8 cellular contexts compared by ENCODE assay signal in genomic region chr3:107239703-107240102, GRCh38.
DNase-seq lines count a peak whose midpoint lies in the region; ATAC-seq and TF ChIP-seq lines count a peak whose summit lies in the region.

No MANE protein-coding gene starts in this region.

- peaks cover 42% of the 10 kb centered on the region for H3K79me2 ChIP-seq in SK-N-SH (ENCODE audit: insufficient read depth)

- H3K4me3 ChIP-seq in SK-N-SH (ENCODE audit: low read depth in 2 of 2, low read length in 1 of 2) (peak overlapping the region; percentile 94 to 99; a peak in 3 of 4 replicates), iPS-18a (ENCODE audit: low read length) (peak overlapping the region; percentile 78)

- H3K27me3 Mint-ChIP-seq in activated CD8-positive, alpha-beta T cell treated with anti-CD3 and anti-CD28 coated beads, Interleukin-2, amount 10 ng/mL, durations not matched to agents 7 days and 5 days (ENCODE audit: low read depth), result peaks cover 4% of the 10 kb centered on the region
- peaks cover 9% of the 10 kb centered on the region for H3K27me3 Mint-ChIP-seq in stimulated activated memory B cell treated with anti-CD40 and anti-IgM and Interleukin-4, amounts not matched to agents 10 μg/mL and 1 μg/mL and 100 μg/mL, for 72 hours

- peaks cover 9% of the 10 kb centered on the region for H3F3A ChIP-seq in SK-N-SH (replicated peaks; ENCODE audit: insufficient read depth)

- H3K27ac ChIP-seq in SK-N-SH (ENCODE audit: low read depth in 2 of 2, low read length in 1 of 2), result no peak overlapping the region
- no peak overlapping the region for H3K27ac ChIP-seq in iPS-18a (ENCODE audit: low read length)

- POLR2A ChIA-PET in SK-N-SH (lab: Yijun Ruan, JAX), result no interaction called here
- POLR2A ChIA-PET in activated CD8-positive, alpha-beta T cell treated with anti-CD3 and anti-CD28 coated beads, Interleukin-2, amount 10 ng/mL, durations not matched to agents 7 days and 5 days (lab: Charles Lee), result no interaction called here

- H3K9me2 ChIP-seq in SK-N-SH, result no peaks in the 10 kb centered on the region

- H3K27me3 ChIP-seq in SK-N-SH (ENCODE audit: insufficient read depth) (no peaks in the 10 kb centered on the region), iPS-18a (ENCODE audit: control insufficient read depth, insufficient read depth, low read length) (peaks cover 22% of the 10 kb centered on the region)

- peak overlapping the region; percentile 93 for H2AFZ ChIP-seq in SK-N-SH (ENCODE audit: low read depth)

- ATAC-seq in SK-N-SH treated with all-trans-retinoic acid at 6 μM for 48 hours (no peak), GM18517 (IDR thresholded peaks at IDR 0.05; ENCODE audit: unreplicated experiment) (no peak), HG03196 (IDR thresholded peaks at IDR 0.05; ENCODE audit: unreplicated experiment) (no peak)
- no peak for ATAC-seq in activated CD8-positive, alpha-beta T cell treated with anti-CD3 and anti-CD28 coated beads, Interleukin-2, amount 10 ng/mL, durations not matched to agents 7 days and 5 days
- no peak for ATAC-seq in stimulated activated memory B cell treated with anti-CD40 and anti-IgM and Interleukin-4, amounts not matched to agents 10 μg/mL and 1 μg/mL and 100 μg/mL, for 72 hours

- WGBS in SK-N-SH (ENCODE audit: low lambda C conversion rate), result 74% methylated on average over 4 of the region's 4 CpGs

- H3K9me3 Mint-ChIP-seq in activated CD8-positive, alpha-beta T cell treated with anti-CD3 and anti-CD28 coated beads, Interleukin-2, amount 10 ng/mL, durations not matched to agents 7 days and 5 days (ENCODE audit: insufficient read depth), result no peaks in the 10 kb centered on the region
- H3K9me3 Mint-ChIP-seq in stimulated activated memory B cell treated with anti-CD40 and anti-IgM and Interleukin-4, amounts not matched to agents 10 μg/mL and 1 μg/mL and 100 μg/mL, for 72 hours, result no peaks in the 10 kb centered on the region

- no peak for DNase-seq in SK-N-SH
- no peak for DNase-seq in activated CD8-positive, alpha-beta T cell treated with anti-CD3 and anti-CD28 coated beads, Interleukin-2, amount 10 ng/mL, durations not matched to agents 7 days and 5 days
- DNase-seq in HPDE6-E6E7 (ENCODE audit: extremely low spot score), result no peak

- TF ChIP-seq RAD21 in SK-N-SH (IDR thresholded peaks at IDR 0.05; ENCODE audit: low read length), result no peak

- no peaks in the 10 kb centered on the region for H4K20me1 ChIP-seq in SK-N-SH (ENCODE audit: insufficient read depth)

- no peak overlapping the region for H3K27ac Mint-ChIP-seq in activated CD8-positive, alpha-beta T cell treated with anti-CD3 and anti-CD28 coated beads, Interleukin-2, amount 10 ng/mL, durations not matched to agents 7 days and 5 days
- H3K27ac Mint-ChIP-seq in stimulated activated memory B cell treated with anti-CD40 and anti-IgM and Interleukin-4, amounts not matched to agents 10 μg/mL and 1 μg/mL and 100 μg/mL, for 72 hours, result no peak overlapping the region

- H3K9me3 ChIP-seq in SK-N-SH (no peaks in the 10 kb centered on the region), iPS-18a (ENCODE audit: control insufficient read depth, low read depth, low read length) (no peaks in the 10 kb centered on the region)

- CTCF ChIA-PET in SK-N-SH (lab: Yijun Ruan, JAX), result interaction anchor here (0.9 to 1.2 kb wide), 3 partner anchors 122 to 190 kb away, joined by 3 to 4 read pairs (median 3); no protein-coding TSS in a partner anchor
- CTCF ChIA-PET in activated CD8-positive, alpha-beta T cell treated with anti-CD3 and anti-CD28 coated beads, Interleukin-2, amount 10 ng/mL, durations not matched to agents 7 days and 5 days (lab: Charles Lee), result interaction anchor here (1.3 kb wide), 2 partner anchors 32 to 304 kb away, joined by 3 to 7 read pairs; no protein-coding TSS in a partner anchor

- TF ChIP-seq EP300 in SK-N-SH (IDR thresholded peaks at IDR 0.05; ENCODE audit: borderline replicate concordance in 1 of 2, low read depth in 1 of 2, low read length in 1 of 2), result no peak

- H3K36me3 Mint-ChIP-seq in activated CD8-positive, alpha-beta T cell treated with anti-CD3 and anti-CD28 coated beads, Interleukin-2, amount 10 ng/mL, durations not matched to agents 7 days and 5 days (ENCODE audit: low read depth), result no peaks in the 10 kb centered on the region
- H3K36me3 Mint-ChIP-seq in stimulated activated memory B cell treated with anti-CD40 and anti-IgM and Interleukin-4, amounts not matched to agents 10 μg/mL and 1 μg/mL and 100 μg/mL, for 72 hours, result no peaks in the 10 kb centered on the region

- H3K36me3 ChIP-seq in SK-N-SH (replicated peaks in 1 of 2; ENCODE audit: control insufficient read depth in 1 of 2, insufficient read depth in 2 of 2, low read length in 1 of 2) (peaks cover 0 to 3% of the 10 kb centered on the region in 2 experiments), iPS-18a (ENCODE audit: control insufficient read depth, low read depth, low read length) (no peaks in the 10 kb centered on the region)

- TF ChIP-seq CTCF in SK-N-SH (IDR thresholded peaks at IDR 0.05), result no peak

- peak overlapping the region; percentile 79; the same call in 1 of the 2 replicates for H3K9ac ChIP-seq in SK-N-SH
- no peak overlapping the region for H3K9ac ChIP-seq in iPS-18a (ENCODE audit: low read length)

- peaks cover 24% of the 10 kb centered on the region for H3K4me1 Mint-ChIP-seq in activated CD8-positive, alpha-beta T cell treated with anti-CD3 and anti-CD28 coated beads, Interleukin-2, amount 10 ng/mL, durations not matched to agents 7 days and 5 days (ENCODE audit: low read depth)
- H3K4me1 Mint-ChIP-seq in stimulated activated memory B cell treated with anti-CD40 and anti-IgM and Interleukin-4, amounts not matched to agents 10 μg/mL and 1 μg/mL and 100 μg/mL, for 72 hours, result peaks cover 27% of the 10 kb centered on the region

- peak overlapping the region; percentile 90 for H3K4me2 ChIP-seq in SK-N-SH

- H3K4me1 ChIP-seq in SK-N-SH (ENCODE audit: control insufficient read depth in 1 of 2, insufficient read depth in 2 of 2, low read depth in 1 of 2, low read length in 1 of 2), result peaks cover 0 to 10% of the 10 kb centered on the region in 2 experiments; a peak in 2 of 4 replicates
- H3K4me1 ChIP-seq in iPS-18a (ENCODE audit: control insufficient read depth, low read depth, low read length), result no peaks in the 10 kb centered on the region

- peak overlapping the region; percentile 39 for H3K4me3 Mint-ChIP-seq in activated CD8-positive, alpha-beta T cell treated with anti-CD3 and anti-CD28 coated beads, Interleukin-2, amount 10 ng/mL, durations not matched to agents 7 days and 5 days
- peak overlapping the region; percentile 35 for H3K4me3 Mint-ChIP-seq in stimulated activated memory B cell treated with anti-CD40 and anti-IgM and Interleukin-4, amounts not matched to agents 10 μg/mL and 1 μg/mL and 100 μg/mL, for 72 hours

TF ChIP-seq in SK-N-SH, 30 proteins besides CTCF, POLR2A, EP300 and RAD21 (continues in another document):
- TF ChIP-seq NFIC (IDR thresholded peaks at IDR 0.05; ENCODE audit: borderline replicate concordance) (no peak), FOXM1 (IDR thresholded peaks at IDR 0.05; ENCODE audit: low read depth) (no peak), USF1 (IDR thresholded peaks at IDR 0.05; ENCODE audit: borderline replicate concordance, low read depth) (no peak), JUND (IDR thresholded peaks at IDR 0.05) (no peak), RCOR1 (IDR thresholded peaks at IDR 0.05; ENCODE audit: low read length) (no peak)

TF ChIP-seq in SK-N-SH treated with all-trans-retinoic acid at 6 μM for 48 hours, 23 proteins besides CTCF, POLR2A, EP300 and RAD21:
- no peak for TF ChIP-seq TOX (CRISPR knock-in tag; IDR thresholded peaks at IDR 0.05; ENCODE audit: borderline replicate concordance)
- TF ChIP-seq GLIS3 (CRISPR knock-in tag; IDR thresholded peaks at IDR 0.05), result no peak
- no peak for TF ChIP-seq ISL1 (CRISPR knock-in tag; IDR thresholded peaks at IDR 0.05)
- TF ChIP-seq ZFP3 (CRISPR knock-in tag; IDR thresholded peaks at IDR 0.05), result no peak
- no peak for TF ChIP-seq PPARA (CRISPR knock-in tag; IDR thresholded peaks at IDR 0.05; ENCODE audit: borderline replicate concordance)
- no peak for TF ChIP-seq SNAI2 (CRISPR knock-in tag; IDR thresholded peaks at IDR 0.05)
- no peak for TF ChIP-seq CSDC2 (CRISPR knock-in tag; IDR thresholded peaks at IDR 0.05)
TF ChIP-seq in SK-N-SH treated with all-trans-retinoic acid at 6 μM for 48 hours: peak in this region for 0.
